In the genomic region with DNA sequence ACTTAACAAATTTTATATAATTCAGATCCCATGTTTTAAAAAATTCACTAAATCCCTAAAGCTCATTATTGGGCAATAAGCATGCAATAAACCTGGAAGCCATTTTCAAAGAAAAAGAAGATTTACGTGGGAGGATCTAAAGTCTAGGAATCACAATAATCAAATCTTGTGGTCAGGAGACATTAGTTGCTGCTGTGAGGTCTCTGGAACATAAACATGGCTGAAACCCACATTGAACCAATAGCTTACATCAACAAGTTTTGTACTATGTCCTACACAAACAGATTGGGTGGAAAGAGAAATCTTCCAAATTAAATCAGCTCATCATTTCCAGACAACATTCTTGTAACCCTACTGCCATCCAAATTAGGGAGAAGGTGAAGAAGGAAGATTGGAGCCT, we compare ENCODE assay signal across 20 cellular contexts.
DNase-seq lines count a peak whose midpoint lies in the region; ATAC-seq, FAIRE-seq and TF ChIP-seq lines count a peak whose summit lies in the region.
"Had no signal": no experiment of that assay in that cellular context is flagged by ENCODE, and none has a peak within 500 bp of the region (broad histone marks: within the 10 kb centered on the region; RNA-seq: fewer than 3 reads in every experiment).

No MANE protein-coding gene starts in this region.

- no peak for ATAC-seq in GM21360 (IDR thresholded peaks at IDR 0.05; ENCODE audit: unreplicated experiment)

- H3K27me3 ChIP-seq in keratinocyte (ENCODE audit: control insufficient read depth, extremely low read depth, insufficient read depth, low read length): no peaks in the 10 kb centered on the region
- H3K27me3 ChIP-seq: BLaER1 had no signal

- H2AFZ ChIP-seq in keratinocyte (ENCODE audit: control insufficient read depth, low read length): no peak overlapping the region
- H2AFZ ChIP-seq: PC-9 had no signal

- H3K9me1 ChIP-seq in keratinocyte (ENCODE audit: control insufficient read depth, extremely low read depth, insufficient read depth, low read length): no peaks in the 10 kb centered on the region

- H3K4me2 ChIP-seq in keratinocyte (ENCODE audit: control insufficient read depth, extremely low read depth, insufficient read depth, low read depth, low read length): no peak overlapping the region
- H3K4me2 ChIP-seq: BLaER1, PC-9 had no signal

- in situ Hi-C loops in G401 (cut with HindIII; ENCODE audit: low sequenced_read_pairs): no loop called here

- peaks cover 34% of the 10 kb centered on the region for H3K4me1 ChIP-seq in keratinocyte (ENCODE audit: control insufficient read depth, extremely low read depth, insufficient read depth, low read length)
- H3K4me1 ChIP-seq: BLaER1 had no signal

- FAIRE-seq in keratinocyte (lab: Jason Lieb, UNC): peak; percentile 32
- FAIRE-seq: GM12891, H1 had no signal

- H3K79me2 ChIP-seq in keratinocyte (ENCODE audit: control insufficient read depth, insufficient read depth, low read length): no peaks in the 10 kb centered on the region

- H3K9ac ChIP-seq in keratinocyte (ENCODE audit: control insufficient read depth, extremely low read depth, insufficient read depth, low read length): no peak overlapping the region
- H3K9ac ChIP-seq: BLaER1 had no signal

- no peak overlapping the region for H3K27ac ChIP-seq in keratinocyte (ENCODE audit: control insufficient read depth, insufficient read depth, low read length)
- H3K27ac ChIP-seq: BLaER1, PC-9 had no signal

- no peak overlapping the region for H3K4me3 ChIP-seq in keratinocyte (ENCODE audit: control insufficient read depth in 2 of 3, extremely low read depth in 1 of 3, insufficient read depth in 2 of 3, low read depth in 1 of 3, low read length in 3 of 3)
- H3K4me3 ChIP-seq: BLaER1, PC-9 had no signal

- DNase-seq in OCI-M1 (lab: John Stamatoyannopoulos, UW) (peak; percentile 1), brain pericyte (ENCODE audit: low read depth, low spot score) (peak; percentile 44), keratinocyte (ENCODE audit: low read depth, low spot score) (no peak), smooth muscle cell of the brain vasculature (ENCODE audit: low read depth, low spot score) (peak; percentile 49), G401 (ENCODE audit: low spot score) (no peak)
- DNase-seq in activated CD4-positive, alpha-beta T cell treated with anti-CD3 and anti-CD28 coated beads, Interleukin-2, amount 50 U/mL, for 48 hours: no peak
- DNase-seq: CD4-positive, alpha-beta T cell; COR-L47; DMS 273 treated with DMSO at 0.1 percent for 48 hours; DMS79 treated with DMSO at 0.1 percent for 48 hours; NCI-H1417; NCI-H187; NCI-H526; PC-9; RPMI8226; SHP77 had no signal

- no peaks in the 10 kb centered on the region for H3K36me3 ChIP-seq in keratinocyte (ENCODE audit: control insufficient read depth in 2 of 2, extremely low read depth in 1 of 2, insufficient read depth in 2 of 2, low read length in 2 of 2)
- H3K36me3 ChIP-seq: BLaER1 had no signal

- dilution Hi-C loops in keratinocyte (cut with MboI; ENCODE audit: extremely low pct_ligation_motif_present, low sequenced_read_pairs): no loop called here

- TF ChIP-seq CTCF in keratinocyte (optimal IDR thresholded peaks at IDR 0.05 in 1 of 3, IDR thresholded peaks at IDR 0.05 in 1 of 3, conservative IDR thresholded peaks at IDR 0.05 in 1 of 3; ENCODE audit: extremely low read depth in 1 of 3, insufficient read depth in 2 of 3, low read length in 3 of 3): no peak

- no peaks in the 10 kb centered on the region for H4K20me1 ChIP-seq in keratinocyte (ENCODE audit: control insufficient read depth, extremely low read depth, insufficient read depth, low read length)
- H4K20me1 ChIP-seq: BLaER1 had no signal

- H3K9me3 ChIP-seq in keratinocyte (ENCODE audit: control insufficient read depth, low read depth, low read length): no peaks in the 10 kb centered on the region
- H3K9me3 ChIP-seq: BLaER1 had no signal

Comparison
In these comparisons a context has a peak if more than half of its experiments do, and no peak if none do; other contexts are left out.
1. DNase-seq: peak in OCI-M1 (single experiment), brain pericyte (single experiment) and smooth muscle cell of the brain vasculature (single experiment); none in keratinocyte (single experiment), G401 (single experiment) and activated CD4-positive, alpha-beta T cell treated with anti-CD3 and anti-CD28 coated beads, Interleukin-2, amount 50 U/mL, for 48 hours (0 of 2).